Comparison of ENCODE assay signal across 8 cellular contexts in the genomic region with DNA sequence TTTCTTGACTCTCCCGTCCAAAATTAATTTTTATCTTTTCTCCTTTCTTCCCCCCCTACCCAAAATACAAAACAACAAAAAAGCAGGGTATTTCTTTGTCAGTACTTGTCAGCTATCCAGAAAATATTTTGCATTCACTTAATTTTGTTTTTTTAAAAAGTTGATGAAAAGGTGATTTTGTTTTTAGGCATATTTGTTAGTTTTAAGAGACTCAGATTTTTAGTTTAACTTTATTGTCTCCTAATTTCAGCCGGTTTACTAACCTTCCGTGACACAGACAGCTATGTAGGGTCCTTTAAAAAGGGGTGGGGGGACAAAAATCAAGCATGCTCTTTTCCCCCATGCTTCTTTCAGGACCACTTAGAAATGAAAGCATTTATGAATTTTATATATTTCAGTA. TPM values are rescaled to one million over a fixed set of nuclear protein-coding genes. Genes with fewer than 3 reads are reported as not detected.
DNase-seq lines count a peak whose midpoint lies in the region; ATAC-seq and TF ChIP-seq lines count a peak whose summit lies in the region.

No MANE protein-coding gene starts in this region.

- TF ChIP-seq POLR2A in uterus (IDR thresholded peaks at IDR 0.05), result no peak

- DNase-seq in left ventricle myocardium inferior (no peak), Right ventricle myocardium superior (no peak), endodermal cell (no peak), uterus (no peak), HuH-7 (ENCODE audit: low spot score) (no peak), omental fat pad (ENCODE audit: low spot score) (no peak)
- no peak for DNase-seq in naive thymus-derived CD4-positive, alpha-beta T cell
- no peak for DNase-seq in stimulated activated CD4-positive, alpha-beta T cell treated with anti-CD3 and anti-CD28 coated beads, Interleukin-15, amount 100 ng/mL, for 24 hours

- peak overlapping the region; percentile 66 for H3K9ac ChIP-seq in endodermal cell (ENCODE audit: extremely low read depth, low read length, poor library complexity, severe bottlenecking)

- H3K27me3 ChIP-seq in left ventricle myocardium inferior (ENCODE audit: low read depth), result no peaks in the 10 kb centered on the region
- no peaks in the 10 kb centered on the region for H3K27me3 ChIP-seq in endodermal cell (ENCODE audit: control insufficient read depth, insufficient read depth, low read length, poor library complexity, severe bottlenecking)
- H3K27me3 ChIP-seq in naive thymus-derived CD4-positive, alpha-beta T cell (ENCODE audit: control insufficient read depth in 2 of 2, insufficient read depth in 2 of 2, low read length in 2 of 2), result no peaks in the 10 kb centered on the region
- no peaks in the 10 kb centered on the region for H3K27me3 ChIP-seq in uterus

- intact Hi-C loops in left ventricle myocardium inferior (cut with micrococcal nuclease), result loop anchor here (10.0 kb wide), 1 partner anchor 224 kb away; no protein-coding TSS in a partner anchor
- intact Hi-C loops in Right ventricle myocardium superior (cut with DNase I), result loop anchor here (5.0 to 10.0 kb wide), 2 partner anchors 54 to 227 kb away; no protein-coding TSS in a partner anchor
- intact Hi-C loops in naive thymus-derived CD4-positive, alpha-beta T cell (cut with micrococcal nuclease), result no loop called here
- intact Hi-C loops in uterus (cut with DNase I; ENCODE audit: low total_unique reads), result loop anchor here (10.0 kb wide), 1 partner anchor 54 kb away; no protein-coding TSS in a partner anchor

- TF ChIP-seq CTCF in left ventricle myocardium inferior (IDR thresholded peaks at IDR 0.05; ENCODE audit: borderline replicate concordance), result no peak
- TF ChIP-seq CTCF in endodermal cell (conservative IDR thresholded peaks at IDR 0.05), result no peak
- no peak for TF ChIP-seq CTCF in uterus (IDR thresholded peaks at IDR 0.05)
- TF ChIP-seq CTCF in omental fat pad (IDR thresholded peaks at IDR 0.05), result no peak

- H3K36me3 Mint-ChIP-seq in endodermal cell (ENCODE audit: low read depth), result no peaks in the 10 kb centered on the region
- no peaks in the 10 kb centered on the region for H3K36me3 Mint-ChIP-seq in naive thymus-derived CD4-positive, alpha-beta T cell

- POLR2A ChIA-PET in naive thymus-derived CD4-positive, alpha-beta T cell (lab: Charles Lee), result interaction anchor here (0.6 kb wide), 1 partner anchor 12 kb away, joined by 3 read pairs; no protein-coding TSS in a partner anchor

- H3K9me3 ChIP-seq in left ventricle myocardium inferior (replicated peaks) (no peaks in the 10 kb centered on the region), endodermal cell (ENCODE audit: control insufficient read depth, low read length) (no peaks in the 10 kb centered on the region), uterus (no peaks in the 10 kb centered on the region)
- H3K9me3 ChIP-seq in naive thymus-derived CD4-positive, alpha-beta T cell (ENCODE audit: control insufficient read depth in 2 of 3, low read length in 3 of 3), result no peaks in the 10 kb centered on the region

- no peaks in the 10 kb centered on the region for H3K9me3 Mint-ChIP-seq in endodermal cell
- H3K9me3 Mint-ChIP-seq in naive thymus-derived CD4-positive, alpha-beta T cell, result peaks cover 0 to 6% (median 0%) of the 10 kb centered on the region in 11 donors

- WGBS in endodermal cell (ENCODE audit: insufficient coverage in 1 of 2, insufficient read length in 1 of 2), 2 experiments, result 0% methylated on average over 1 to 3 of the region's 3 CpGs

- CTCF ChIA-PET in naive thymus-derived CD4-positive, alpha-beta T cell (lab: Charles Lee), result no interaction called here

- H3K4me1 ChIP-seq in left ventricle myocardium inferior (peaks cover 40% of the 10 kb centered on the region), endodermal cell (ENCODE audit: control insufficient read depth, insufficient read depth, low read length) (peaks cover 11% of the 10 kb centered on the region), uterus (no peaks in the 10 kb centered on the region)
- H3K4me1 ChIP-seq in naive thymus-derived CD4-positive, alpha-beta T cell (ENCODE audit: control insufficient read depth in 2 of 2, insufficient read depth in 2 of 2, low read length in 2 of 2), result no peaks in the 10 kb centered on the region

- H3K4me1 Mint-ChIP-seq in endodermal cell, result peaks cover 42% of the 10 kb centered on the region
- peaks cover 0 to 33% (median 24%) of the 10 kb centered on the region in 7 donors for H3K4me1 Mint-ChIP-seq in naive thymus-derived CD4-positive, alpha-beta T cell

- ATAC-seq in Right ventricle myocardium superior (ENCODE audit: poor library complexity), result no peak
- ATAC-seq in naive thymus-derived CD4-positive, alpha-beta T cell, result no peak
- ATAC-seq in omental fat pad (ENCODE audit: low FRiP score), result no peak

- H3K27me3 Mint-ChIP-seq in endodermal cell (ENCODE audit: insufficient read depth), result no peaks in the 10 kb centered on the region
- peaks cover 27 to 59% (median 37%) of the 10 kb centered on the region in 5 donors for H3K27me3 Mint-ChIP-seq in naive thymus-derived CD4-positive, alpha-beta T cell

- H3K4me3 ChIP-seq in left ventricle myocardium inferior (peak overlapping the region; percentile 82), endodermal cell (ENCODE audit: low read length) (peak overlapping the region; percentile 94), uterus (peak overlapping the region; percentile 82 to 88)
- H3K4me3 ChIP-seq in naive thymus-derived CD4-positive, alpha-beta T cell (ENCODE audit: low read length), result no peak overlapping the region

- peak overlapping the region; percentile 85 for H3K27ac ChIP-seq in left ventricle myocardium inferior (replicated peaks)
- peak overlapping the region; percentile 87 for H3K27ac ChIP-seq in endodermal cell (ENCODE audit: low read depth, low read length)
- no peak overlapping the region for H3K27ac ChIP-seq in naive thymus-derived CD4-positive, alpha-beta T cell (ENCODE audit: low read depth, low read length)
- H3K27ac ChIP-seq in uterus, result peak overlapping the region; percentile 92 to 97

- H3K27ac Mint-ChIP-seq in endodermal cell, result peak overlapping the region; percentile 89
- no peak overlapping the region for H3K27ac Mint-ChIP-seq in naive thymus-derived CD4-positive, alpha-beta T cell

- H3K36me3 ChIP-seq in left ventricle myocardium inferior (no peaks in the 10 kb centered on the region), endodermal cell (ENCODE audit: control insufficient read depth, insufficient read depth, low read length) (no peaks in the 10 kb centered on the region), uterus (no peaks in the 10 kb centered on the region)
- no peaks in the 10 kb centered on the region for H3K36me3 ChIP-seq in naive thymus-derived CD4-positive, alpha-beta T cell (ENCODE audit: control insufficient read depth in 2 of 3, insufficient read depth in 3 of 3, low read length in 3 of 3)

- H3K4me3 Mint-ChIP-seq in endodermal cell, result peak overlapping the region; percentile 84
- H3K4me3 Mint-ChIP-seq in naive thymus-derived CD4-positive, alpha-beta T cell, result peak overlapping the region in 9 of 10 donors; percentile 59 to 90 (median 82)

RNA-seq across cellular contexts. Expression of gene PBX1, which starts 1.5 kb away (rescaled TPM):
- total RNA-seq in left ventricle myocardium inferior, result 73.2 TPM
- total RNA-seq in Right ventricle myocardium superior, result 69.1 TPM
- 10 to 100 TPM; 59.9 to 79.2 TPM for total RNA-seq in endodermal cell
- polyA plus RNA-seq in endodermal cell (2013, experiment 1 of 2), result 99.5 TPM
- polyA plus RNA-seq in endodermal cell (2013, experiment 2 of 2), result 96.0 TPM
- 1 to 10 TPM in 4 of 5 experiments, under 1 TPM in 1; 0.02 to 2.9 (median 2.1) TPM for total RNA-seq in naive thymus-derived CD4-positive, alpha-beta T cell
- polyA plus RNA-seq in naive thymus-derived CD4-positive, alpha-beta T cell, result under 1 TPM in 1 of 2 donors, not detected in 1; 0.70 TPM
- total RNA-seq in uterus, result 100 to 1,000 TPM; 122 to 831 (median 207) TPM
- 10 to 100 TPM; 33.3 to 61.8 (median 56.2) TPM for total RNA-seq in omental fat pad

Comparison
In these comparisons a context has a peak if more than half of its experiments do, and no peak if none do; other contexts are left out.
1. RNA of gene PBX1, which starts 1.5 kb away (total RNA-seq): 122 to 831 TPM in uterus, 59.9 to 79.2 TPM in endodermal cell, 73.2 TPM in left ventricle myocardium inferior (single experiment), 69.1 TPM in Right ventricle myocardium superior (single experiment) and 33.3 to 61.8 TPM in omental fat pad; 0.02 to 2.9 TPM in naive thymus-derived CD4-positive, alpha-beta T cell; every median in the first group is over 4 times any median in the second.
2. intact Hi-C loops: an anchor here in left ventricle myocardium inferior (10.0 kb wide), Right ventricle myocardium superior (5.0 to 10.0 kb wide) and uterus (10.0 kb wide); none called in naive thymus-derived CD4-positive, alpha-beta T cell.